In genomic region chr6:31272856-31273626, GRCh38 we compare ENCODE assay signal across 1 cellular context.
TF ChIP-seq lines count a peak whose summit lies in the region.

No MANE protein-coding gene starts in this region.

TF ChIP-seq in K562, 482 proteins besides CTCF, POLR2A, EP300 and RAD21 (continued from another document):
- TF ChIP-seq TRIM25 (IDR thresholded peaks at IDR 0.05; ENCODE audit: borderline replicate concordance) (no peak), XRCC3 (IDR thresholded peaks at IDR 0.05) (no peak)
